ENCODE assay signal across 8 cellular contexts in the genomic region with DNA sequence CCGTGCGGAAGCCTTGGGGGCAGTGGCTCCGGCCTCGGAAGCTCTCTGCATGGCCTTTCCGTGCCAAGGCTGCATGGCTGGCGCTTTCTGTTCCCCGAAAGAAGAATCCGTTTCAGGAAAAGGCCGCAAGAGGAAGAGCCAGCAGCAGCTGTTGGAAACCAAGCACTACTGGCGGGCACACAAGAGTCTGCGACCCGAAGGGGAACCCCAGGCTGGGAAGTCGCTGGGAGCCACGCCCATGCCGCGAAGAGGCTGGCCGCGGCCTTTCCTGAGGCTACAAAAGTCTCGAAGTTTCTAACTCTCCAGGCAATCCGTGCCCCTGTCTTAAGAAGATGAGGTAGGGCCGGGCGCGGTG. TPM values are rescaled to one million over a fixed set of nuclear protein-coding genes. Genes with fewer than 3 reads are reported as not detected.
A peak's percentile ranks its signal among the peaks of the same experiment; 100 is the strongest.
DNase-seq lines count a peak whose midpoint lies in the region; ATAC-seq and TF ChIP-seq lines count a peak whose summit lies in the region.

Gene CGAS, minus strand, starts transcription at position 191 of the 355 bp plus-strand sequence. Its CDS starts 116 bp downstream, at position 75.

- H3K27me3 ChIP-seq in esophagus muscularis mucosa, result no peaks in the 10 kb centered on the region

- peak within 1 kb of the TSS; percentile 55 to 89 (median 80) for H3K27ac Mint-ChIP-seq in naive thymus-derived CD8-positive, alpha-beta T cell
- peak within 1 kb of the TSS; percentile 92 for H3K27ac Mint-ChIP-seq in stimulated activated naive CD8-positive, alpha-beta T cell treated with anti-CD3 and anti-CD28 coated beads, Interleukin-15, Interleukin-2, amounts not matched to agents 100 ng/mL and 50 ng/mL, for 24 hours

- no peaks in the 10 kb centered on the region for H3K27me3 Mint-ChIP-seq in naive thymus-derived CD8-positive, alpha-beta T cell
- no peaks in the 10 kb centered on the region for H3K27me3 Mint-ChIP-seq in stimulated activated naive CD8-positive, alpha-beta T cell treated with anti-CD3 and anti-CD28 coated beads, Interleukin-15, Interleukin-2, amounts not matched to agents 100 ng/mL and 50 ng/mL, for 24 hours

- TF ChIP-seq EP300 in esophagus muscularis mucosa (IDR thresholded peaks at IDR 0.05), result no peak

- TF ChIP-seq CTCF in GM12875 (IDR thresholded peaks at IDR 0.05; ENCODE audit: borderline replicate concordance, insufficient read depth, low read depth, low read length), result no peak
- no peak for TF ChIP-seq CTCF in esophagus muscularis mucosa (IDR thresholded peaks at IDR 0.05)

- ATAC-seq in HG02623 (IDR thresholded peaks at IDR 0.05; ENCODE audit: unreplicated experiment), result peak; percentile 79
- peak; percentile 79 to 86 for ATAC-seq in naive thymus-derived CD8-positive, alpha-beta T cell

- no peaks in the 10 kb centered on the region for H3K9me3 Mint-ChIP-seq in naive thymus-derived CD8-positive, alpha-beta T cell
- H3K9me3 Mint-ChIP-seq in stimulated activated naive CD8-positive, alpha-beta T cell treated with anti-CD3 and anti-CD28 coated beads, Interleukin-15, Interleukin-2, amounts not matched to agents 100 ng/mL and 50 ng/mL, for 24 hours, result no peaks in the 10 kb centered on the region

- peak; percentile 11 for DNase-seq in NCI-H69 (lab: John Stamatoyannopoulos, UW)
- DNase-seq in activated T-cell treated with anti-CD3 and anti-CD28 coated beads, Interleukin-2, amount 50 U/mL, for 1 hour, result peak; percentile 78
- peak; percentile 92 for DNase-seq in esophagus muscularis mucosa (ENCODE audit: extremely low spot score)
- peak; percentile 45 to 72 (median 58) for DNase-seq in naive thymus-derived CD8-positive, alpha-beta T cell
- DNase-seq in NCI-H1105 treated with DMSO at 0.1 percent for 48 hours (lab: John Stamatoyannopoulos, UW), result no peak

- H3K27ac ChIP-seq in esophagus muscularis mucosa (replicated peaks in 1 of 4), result peak within 1 kb of the TSS; percentile 74 to 82 (median 80)

- WGBS in esophagus muscularis mucosa, result no CpG with 5 or more reads among the region's 23 CpGs

- peak; percentile 26 for TF ChIP-seq POLR2A in esophagus muscularis mucosa (IDR thresholded peaks at IDR 0.05; ENCODE audit: low read depth)

- intact Hi-C loops in esophagus muscularis mucosa (cut with DNase I), result no loop called here

- peak within 1 kb of the TSS; percentile 63 to 93 (median 89) for H3K4me3 Mint-ChIP-seq in naive thymus-derived CD8-positive, alpha-beta T cell
- H3K4me3 Mint-ChIP-seq in stimulated activated naive CD8-positive, alpha-beta T cell treated with anti-CD3 and anti-CD28 coated beads, Interleukin-15, Interleukin-2, amounts not matched to agents 100 ng/mL and 50 ng/mL, for 24 hours, result peak within 1 kb of the TSS; percentile 94

- POLR2A ChIA-PET in naive thymus-derived CD8-positive, alpha-beta T cell (lab: Charles Lee), result interaction anchor here (1.0 to 3.3 kb wide), 4 partner anchors 9 to 831 kb away, joined by 3 to 65 read pairs (median 4); partner anchors contain the start of gene MTO1

- no peaks in the 10 kb centered on the region for H3K36me3 ChIP-seq in esophagus muscularis mucosa

- H3K4me1 Mint-ChIP-seq in naive thymus-derived CD8-positive, alpha-beta T cell, result peaks cover 10 to 39% (median 31%) of the 10 kb centered on the region in 4 donors
- peaks cover 34% of the 10 kb centered on the region for H3K4me1 Mint-ChIP-seq in stimulated activated naive CD8-positive, alpha-beta T cell treated with anti-CD3 and anti-CD28 coated beads, Interleukin-15, Interleukin-2, amounts not matched to agents 100 ng/mL and 50 ng/mL, for 24 hours (ENCODE audit: low read depth)

- no peaks in the 10 kb centered on the region for H3K9me3 ChIP-seq in esophagus muscularis mucosa

- peaks cover 0 to 6% (median 0%) of the 10 kb centered on the region in 3 donors for H3K36me3 Mint-ChIP-seq in naive thymus-derived CD8-positive, alpha-beta T cell
- peaks cover 20% of the 10 kb centered on the region for H3K36me3 Mint-ChIP-seq in stimulated activated naive CD8-positive, alpha-beta T cell treated with anti-CD3 and anti-CD28 coated beads, Interleukin-15, Interleukin-2, amounts not matched to agents 100 ng/mL and 50 ng/mL, for 24 hours (ENCODE audit: low read depth)

- peaks cover 4 to 30% (median 30%) of the 10 kb centered on the region in 4 donors for H3K4me1 ChIP-seq in esophagus muscularis mucosa

- peak within 1 kb of the TSS; percentile 76 for H3K4me3 ChIP-seq in GM12875 (ENCODE audit: low read depth, low read length)
- H3K4me3 ChIP-seq in esophagus muscularis mucosa, result peak within 1 kb of the TSS; percentile 70 to 83 (median 76)

RNA-seq across cellular contexts. Expression of gene CGAS, which starts in this region (rescaled TPM):
- total RNA-seq in esophagus muscularis mucosa, result 1 to 10 TPM; 2.4 to 6.1 (median 3.9) TPM
- 1 to 10 TPM; 5.2 to 5.4 TPM for total RNA-seq in naive thymus-derived CD8-positive, alpha-beta T cell
- 1 to 10 TPM; 1.9 to 3.8 (median 2.0) TPM for polyA plus RNA-seq in naive thymus-derived CD8-positive, alpha-beta T cell
